ENCODE assay signal across 15 cellular contexts in genomic region chr2:53964237-53964952, GRCh38. TPM values are rescaled to one million over a fixed set of nuclear protein-coding genes. Genes with fewer than 3 reads are reported as not detected.
A peak's percentile ranks its signal among the peaks of the same experiment; 100 is the strongest.
DNase-seq lines count a peak whose midpoint lies in the region; ATAC-seq and TF ChIP-seq lines count a peak whose summit lies in the region.
"Had no signal": no experiment of that assay in that cellular context is flagged by ENCODE, and none has a peak within 500 bp of the region (broad histone marks: within the 10 kb centered on the region; RNA-seq: fewer than 3 reads in every experiment).

No MANE protein-coding gene starts in this region.

- ATAC-seq in GM23338 (no peak), activated B cell treated with CpG ODN at 0.5 μM for 24 hours (ENCODE audit: low read depth) (no peak), memory B cell (ENCODE audit: low read depth) (no peak), GM18517 (IDR thresholded peaks at IDR 0.05; ENCODE audit: unreplicated experiment) (no peak)
- ATAC-seq: upper lobe of right lung had no signal

- no peak overlapping the region for H2AFZ ChIP-seq in GM23338
- H2AFZ ChIP-seq: hepatocyte had no signal

- peak overlapping the region; percentile 24 for H3K4me2 ChIP-seq in GM23338
- H3K4me2 ChIP-seq: hepatocyte had no signal

- POLR2A ChIA-PET in activated B cell treated with CpG ODN at 0.5 μM for 24 hours (lab: Charles Lee) = no interaction called here

- peak overlapping the region; percentile 7 for H3K27ac Mint-ChIP-seq in Calu3 (ENCODE audit: unreplicated experiment)
- H3K27ac Mint-ChIP-seq in GM23338 = no peak overlapping the region
- no peak overlapping the region for H3K27ac Mint-ChIP-seq in activated B cell treated with CpG ODN at 0.5 μM for 24 hours
- H3K27ac Mint-ChIP-seq in memory B cell = peak overlapping the region; percentile 40

- peaks cover 10% of the 10 kb centered on the region for H3K36me3 Mint-ChIP-seq in Calu3 (ENCODE audit: insufficient read depth, unreplicated experiment)
- no peaks in the 10 kb centered on the region for H3K36me3 Mint-ChIP-seq in GM23338 (ENCODE audit: low read depth)
- peaks cover 11% of the 10 kb centered on the region for H3K36me3 Mint-ChIP-seq in activated B cell treated with CpG ODN at 0.5 μM for 24 hours (ENCODE audit: low read depth)
- peaks cover 6% of the 10 kb centered on the region for H3K36me3 Mint-ChIP-seq in memory B cell

- H3F3A ChIP-seq in GM23338 (replicated peaks; ENCODE audit: low read depth) = no peaks in the 10 kb centered on the region

- intact Hi-C loops in Calu3 (cut with micrococcal nuclease; ENCODE audit: unreplicated experiment) (loop anchor here (10.0 kb wide), 1 partner anchor 110 kb away; no protein-coding TSS in a partner anchor), activated B cell treated with CpG ODN at 0.5 μM for 24 hours (cut with micrococcal nuclease) (no loop called here)

- H3K4me3 ChIP-seq in GM23338 = no peak overlapping the region
- H3K4me3 ChIP-seq: hepatocyte, Peyer's patch, sigmoid colon, upper lobe of right lung had no signal

- no peaks in the 10 kb centered on the region for H3K27me3 ChIP-seq in GM23338 (ENCODE audit: insufficient read depth)
- H3K27me3 ChIP-seq: hepatocyte, Peyer's patch, sigmoid colon, upper lobe of right lung had no signal

- peaks cover 59% of the 10 kb centered on the region for H3K4me1 ChIP-seq in GM23338 (ENCODE audit: insufficient read depth)

- H3K9me2 ChIP-seq in GM23338 (ENCODE audit: insufficient read depth) = no peaks in the 10 kb centered on the region

- 0 out of 2 replicates have a peak overlapping the region, but pooled peaks have one; percentile 4 for H3K27ac ChIP-seq in GM23338 (ENCODE audit: low read depth)
- H3K27ac ChIP-seq: hepatocyte, Peyer's patch, upper lobe of right lung, VCaP had no signal

- H3K4me3 Mint-ChIP-seq in Calu3 (ENCODE audit: low read depth, unreplicated experiment) (no peak overlapping the region), GM23338 (no peak overlapping the region), activated B cell treated with CpG ODN at 0.5 μM for 24 hours (peak overlapping the region; percentile 0), memory B cell (peak overlapping the region; percentile 35)

- H3K9me3 Mint-ChIP-seq in Calu3 (ENCODE audit: low read depth, unreplicated experiment) (no peaks in the 10 kb centered on the region), GM23338 (no peaks in the 10 kb centered on the region), activated B cell treated with CpG ODN at 0.5 μM for 24 hours (no peaks in the 10 kb centered on the region), memory B cell (no peaks in the 10 kb centered on the region)

- H3K36me3 ChIP-seq in GM23338 (ENCODE audit: insufficient read depth) = no peaks in the 10 kb centered on the region
- H3K36me3 ChIP-seq: Peyer's patch, sigmoid colon, upper lobe of right lung had no signal

- peaks cover 14% of the 10 kb centered on the region for H4K20me1 ChIP-seq in GM23338 (replicated peaks; ENCODE audit: insufficient read depth)

- no peak for TF ChIP-seq CTCF in Calu3 (IDR thresholded peaks at IDR 0.05; ENCODE audit: unreplicated experiment)
- no peak for TF ChIP-seq CTCF in GM23338 (conservative IDR thresholded peaks at IDR 0.05; ENCODE audit: low read depth in 2 of 2)
- TF ChIP-seq CTCF in activated B cell treated with CpG ODN at 0.5 μM for 24 hours (IDR thresholded peaks at IDR 0.05) = no peak

- H3K4me1 Mint-ChIP-seq in Calu3 (ENCODE audit: low read depth, unreplicated experiment) (peaks cover 65% of the 10 kb centered on the region), GM23338 (peaks cover 55% of the 10 kb centered on the region), activated B cell treated with CpG ODN at 0.5 μM for 24 hours (peaks cover 85% of the 10 kb centered on the region), memory B cell (peaks cover 48% of the 10 kb centered on the region)

- BruUV-seq in Calu3 (replicated peaks; lab: Mats Ljungman, UMichigan) = no TSS peak

- DNase-seq in Calu3 = no peak
- DNase-seq in GM23338 (ENCODE audit: low spot score) = no peak
- no peak for DNase-seq in activated B cell treated with CpG ODN at 0.5 μM for 24 hours
- DNase-seq in memory B cell (ENCODE audit: low spot score in 2 of 2) = no peak
- DNase-seq in H4 (ENCODE audit: low spot score) = no peak
- no peak for DNase-seq in NCI-H345 (lab: John Stamatoyannopoulos, UW)
- DNase-seq: activated naive CD4-positive, alpha-beta T cell; effector CD4-positive, alpha-beta T cell; NCI-H187; Peyer's patch; sigmoid colon; upper lobe of right lung had no signal

- peaks cover 100% of the 10 kb centered on the region for H3K79me2 ChIP-seq in GM23338 (replicated peaks; ENCODE audit: insufficient read depth)

- no peaks in the 10 kb centered on the region for H3K27me3 Mint-ChIP-seq in Calu3 (ENCODE audit: unreplicated experiment)
- peaks cover 5% of the 10 kb centered on the region for H3K27me3 Mint-ChIP-seq in GM23338 (ENCODE audit: insufficient read depth, low read depth, poor library complexity)
- H3K27me3 Mint-ChIP-seq in activated B cell treated with CpG ODN at 0.5 μM for 24 hours = no peaks in the 10 kb centered on the region
- H3K27me3 Mint-ChIP-seq in memory B cell = no peaks in the 10 kb centered on the region

- CTCF ChIA-PET in Calu3 (lab: Charles Lee) = no interaction called here
- CTCF ChIA-PET in activated B cell treated with CpG ODN at 0.5 μM for 24 hours (lab: Charles Lee) = interaction anchor here (0.6 kb wide), 1 partner anchor 114 kb away, joined by 3 read pairs; no protein-coding TSS in a partner anchor

TF ChIP-seq in GM23338, 12 proteins besides CTCF, POLR2A, EP300 and RAD21 (continues in another document):
- TF ChIP-seq POLR2AphosphoS5 (IDR thresholded peaks at IDR 0.05; ENCODE audit: low read depth) (no peak), ZNF331 (CRISPR knock-in tag; IDR thresholded peaks at IDR 0.05; ENCODE audit: low read depth) (no peak), ZNF114 (CRISPR knock-in tag; IDR thresholded peaks at IDR 0.05) (no peak), EZH2phosphoT487 (IDR thresholded peaks at IDR 0.05; ENCODE audit: unreplicated experiment) (no peak), CREB1 (CRISPR knock-in tag; IDR thresholded peaks at IDR 0.05; ENCODE audit: low read depth) (no peak), ETS1 (IDR thresholded peaks at IDR 0.05) (no peak), STAT1 (IDR thresholded peaks at IDR 0.05; ENCODE audit: unreplicated experiment) (no peak), EZH2 (IDR thresholded peaks at IDR 0.05; ENCODE audit: low read depth, unreplicated experiment) (no peak), JUNB (IDR thresholded peaks at IDR 0.05; ENCODE audit: unreplicated experiment) (no peak), NANOG (IDR thresholded peaks at IDR 0.05; ENCODE audit: borderline replicate concordance) (no peak)

RNA-seq across cellular contexts. Expression of gene PSME4, which starts 6.4 kb away (rescaled TPM):
- total RNA-seq in Calu3 (2022) (53.7 and 58.4 TPM in 2 replicates), activated B cell treated with CpG ODN at 0.5 μM for 24 hours (73.2 and 74.3 TPM in 2 replicates)
- total RNA-seq in GM23338 (2014; rRNA removed; shearing (Covaris generic)) = 97.6 and 98.6 TPM in 2 replicates
- 38.4 and 44.7 TPM in 2 replicates for polyA plus RNA-seq in GM23338 (2016; fragmentation: Nextera tagmentation; extraction: Ambion mirVana)
- 17.6 and 26.2 TPM in 2 replicates for total RNA-seq in H4 (2014; rRNA removed; shearing (Covaris generic))

Comparison
In these comparisons a context has a peak if more than half of its experiments do, and no peak if none do; other contexts are left out.
1. H3K27ac Mint-ChIP-seq: peak in Calu3 (single experiment) and memory B cell (single experiment); none in GM23338 (single experiment) and activated B cell treated with CpG ODN at 0.5 μM for 24 hours (single experiment).
2. H3K4me3 Mint-ChIP-seq: peak in activated B cell treated with CpG ODN at 0.5 μM for 24 hours (single experiment) and memory B cell (single experiment); none in Calu3 (single experiment) and GM23338 (single experiment).